ENCODE assay signal across 1 cellular context in the genomic region with DNA sequence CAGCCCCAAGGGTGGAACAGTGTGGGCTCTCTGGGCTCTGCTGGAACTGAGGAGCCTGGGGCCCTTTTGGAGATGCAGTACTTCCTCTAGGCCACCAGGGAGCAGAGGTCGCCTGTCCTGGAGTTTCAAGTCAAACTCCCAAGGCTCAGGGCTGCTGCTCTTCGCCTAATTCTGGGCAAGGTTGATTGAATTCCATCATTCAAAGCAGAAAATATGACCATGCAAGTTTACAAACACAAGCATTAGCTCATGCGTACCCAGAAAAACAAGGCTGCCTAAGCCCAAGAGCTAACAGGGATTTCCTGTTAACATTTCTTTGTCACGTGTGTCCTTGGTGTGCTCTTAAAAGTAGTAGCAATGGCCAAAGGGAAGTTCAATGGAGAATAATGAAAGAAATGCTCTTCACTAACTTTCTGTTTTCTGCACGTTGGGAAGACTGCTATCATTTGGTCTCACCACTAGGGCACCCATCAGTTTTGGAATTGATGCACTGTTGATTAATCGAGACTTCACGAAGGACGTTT.
TF ChIP-seq lines count a peak whose summit lies in the region.

No MANE protein-coding gene starts in this region.

TF ChIP-seq in HCT116, 20 proteins besides CTCF, POLR2A, EP300 and RAD21 (continued from another document):
- TF ChIP-seq, protein P1, sequence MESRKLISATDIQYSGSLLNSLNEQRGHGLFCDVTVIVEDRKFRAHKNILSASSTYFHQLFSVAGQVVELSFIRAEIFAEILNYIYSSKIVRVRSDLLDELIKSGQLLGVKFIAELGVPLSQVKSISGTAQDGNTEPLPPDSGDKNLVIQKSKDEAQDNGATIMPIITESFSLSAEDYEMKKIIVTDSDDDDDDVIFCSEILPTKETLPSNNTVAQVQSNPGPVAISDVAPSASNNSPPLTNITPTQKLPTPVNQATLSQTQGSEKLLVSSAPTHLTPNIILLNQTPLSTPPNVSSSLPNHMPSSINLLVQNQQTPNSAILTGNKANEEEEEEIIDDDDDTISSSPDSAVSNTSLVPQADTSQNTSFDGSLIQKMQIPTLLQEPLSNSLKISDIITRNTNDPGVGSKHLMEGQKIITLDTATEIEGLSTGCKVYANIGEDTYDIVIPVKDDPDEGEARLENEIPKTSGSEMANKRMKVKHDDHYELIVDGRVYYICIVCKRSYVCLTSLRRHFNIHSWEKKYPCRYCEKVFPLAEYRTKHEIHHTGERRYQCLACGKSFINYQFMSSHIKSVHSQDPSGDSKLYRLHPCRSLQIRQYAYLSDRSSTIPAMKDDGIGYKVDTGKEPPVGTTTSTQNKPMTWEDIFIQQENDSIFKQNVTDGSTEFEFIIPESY (IDR thresholded peaks at IDR 0.05; ENCODE audit: extremely low read depth, insufficient replicate concordance, low read length) = no peak
- TF ChIP-seq EGR1 (IDR thresholded peaks at IDR 0.05; ENCODE audit: low read depth) (no peak), EZH2phosphoT487 (IDR thresholded peaks at IDR 0.05; ENCODE audit: borderline replicate concordance) (no peak), EZH2 (IDR thresholded peaks at IDR 0.05) (no peak), ZNF274 (IDR thresholded peaks at IDR 0.05; ENCODE audit: low read depth, low read length) (no peak), JUND (IDR thresholded peaks at IDR 0.05) (no peak), TCF7L2 (IDR thresholded peaks at IDR 0.05; ENCODE audit: borderline replicate concordance, extremely low read depth, insufficient read depth, insufficient read length) (no peak), POLR2AphosphoS5 (IDR thresholded peaks at IDR 0.05; ENCODE audit: low read depth, low read length) (no peak)
- TF ChIP-seq, protein P2, sequence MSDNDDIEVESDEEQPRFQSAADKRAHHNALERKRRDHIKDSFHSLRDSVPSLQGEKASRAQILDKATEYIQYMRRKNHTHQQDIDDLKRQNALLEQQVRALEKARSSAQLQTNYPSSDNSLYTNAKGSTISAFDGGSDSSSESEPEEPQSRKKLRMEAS (IDR thresholded peaks at IDR 0.05) = no peak
